ENCODE assay signal across 18 cellular contexts in genomic region chr15:71262599-71262998, GRCh38.
"Had no signal": no experiment of that assay in that cellular context is flagged by ENCODE, and none has a peak within 500 bp of the region (broad histone marks: within the 10 kb centered on the region; RNA-seq: fewer than 3 reads in every experiment).

No MANE protein-coding gene starts in this region.

- H3K27ac ChIP-seq: RWPE1 had no signal

- DNase-seq: Karpas-422, KG1, MG63, NCI-H1092, NCI-H1105 treated with DMSO at 0.1 percent for 48 hours, NCI-H1417 treated with DMSO at 0.1 percent for 48 hours, NCI-H146, NCI-H1694 treated with DMSO at 0.1 percent for 48 hours, NCI-H1930, NCI-H2081, NCI-H2107, NCI-H2227 treated with DMSO at 0.1 percent for 48 hours, NCI-H526 treated with DMSO at 0.1 percent for 48 hours, NCI-H748 treated with DMSO at 0.1 percent for 48 hours, SHP77, SW 1271 had no signal

- H3K27me3 ChIP-seq: MG63 had no signal

- H3K4me3 ChIP-seq: MG63 had no signal

- FAIRE-seq: RCC 7860 had no signal
